1 cellular context compared by ENCODE assay signal in genomic region chr20:14984768-14985622, GRCh38.
TF ChIP-seq lines count a peak whose summit lies in the region.

No MANE protein-coding gene starts in this region.

TF ChIP-seq in A549, 52 proteins besides CTCF, POLR2A, EP300 and RAD21 (continued from another document):
- TF ChIP-seq BCL3 (IDR thresholded peaks at IDR 0.05) (0 out of 3 replicates have a peak, but pooled peaks have one; percentile 18), PHF8 (IDR thresholded peaks at IDR 0.05; ENCODE audit: borderline replicate concordance, low read depth) (no peak), NFE2L2 (conservative IDR thresholded peaks at IDR 0.05; ENCODE audit: low read length) (no peak), HOXA7 (CRISPR knock-in tag; IDR thresholded peaks at IDR 0.05) (no peak), JUN (IDR thresholded peaks at IDR 0.05) (peak; percentile 49 to 58; a peak in 2 of 5 replicates), HES2 (IDR thresholded peaks at IDR 0.05) (no peak; the same call in 1 of the 2 replicates), ESRRA (IDR thresholded peaks at IDR 0.05; ENCODE audit: borderline replicate concordance, low read length) (peak; percentile 66; the same call in 1 of the 2 replicates), POLR2AphosphoS2 (conservative IDR thresholded peaks at IDR 0.05; ENCODE audit: low read length) (no peak), RARB (CRISPR knock-in tag; IDR thresholded peaks at IDR 0.05) (no peak), GATA3 (IDR thresholded peaks at IDR 0.05; ENCODE audit: borderline replicate concordance) (peak; percentile 80), RCOR1 (IDR thresholded peaks at IDR 0.05; ENCODE audit: low read depth, low read length) (no peak), USF2 (IDR thresholded peaks at IDR 0.05) (no peak), FOXS1 (CRISPR knock-in tag; IDR thresholded peaks at IDR 0.05) (no peak), PBX3 (IDR thresholded peaks at IDR 0.05) (no peak), CEBPB (IDR thresholded peaks at IDR 0.05) (peak; percentile 30 to 46; a peak in 2 of 4 replicates), HMGXB4 (CRISPR knock-in tag; IDR thresholded peaks at IDR 0.05; ENCODE audit: borderline replicate concordance) (no peak), HOXB5 (CRISPR knock-in tag; IDR thresholded peaks at IDR 0.05) (no peak), HOXB13 (CRISPR knock-in tag; IDR thresholded peaks at IDR 0.05; ENCODE audit: low read depth) (no peak; the same call in 1 of the 2 replicates), JUNB (IDR thresholded peaks at IDR 0.05) (peak; percentile 57; the same call in 1 of the 2 replicates), ZSCAN20 (CRISPR knock-in tag; IDR thresholded peaks at IDR 0.05) (peak; percentile 50; the same call in 1 of the 2 replicates)
